21 cellular contexts compared by ENCODE assay signal in genomic region chr3:29092348-29092747, GRCh38.
DNase-seq lines count a peak whose midpoint lies in the region; ATAC-seq, FAIRE-seq and TF ChIP-seq lines count a peak whose summit lies in the region.
"Had no signal": no experiment of that assay in that cellular context is flagged by ENCODE, and none has a peak within 500 bp of the region (broad histone marks: within the 10 kb centered on the region; RNA-seq: fewer than 3 reads in every experiment).

No MANE protein-coding gene starts in this region.

- no peaks in the 10 kb centered on the region for H3K27me3 ChIP-seq in OCI-LY1 (ENCODE audit: insufficient read depth, low read length)
- no peaks in the 10 kb centered on the region for H3K27me3 ChIP-seq in endothelial cell of umbilical vein (ENCODE audit: control insufficient read depth in 2 of 2, insufficient read depth in 2 of 2, low read length in 2 of 2)
- H3K27me3 ChIP-seq in lower lobe of right lung (ENCODE audit: low read depth) = no peaks in the 10 kb centered on the region
- no peaks in the 10 kb centered on the region for H3K27me3 ChIP-seq in pancreas
- no peaks in the 10 kb centered on the region for H3K27me3 ChIP-seq in right cardiac atrium (ENCODE audit: control insufficient read depth, insufficient read depth)

- 36% methylated on average over 3 of the region's 3 CpGs for WGBS in A549 (ENCODE audit: missing lambda C conversion rate)
- WGBS in pancreas, 2 donors = 38 to 59% methylated on average over 3 of the region's 3 CpGs
- WGBS in right cardiac atrium = 59% methylated on average over 3 of the region's 3 CpGs

- no peak for ATAC-seq in A549
- peak; percentile 74 to 77 for ATAC-seq in lower lobe of right lung
- ATAC-seq in pancreas = no peak
- ATAC-seq in right cardiac atrium = no peak
- ATAC-seq in HG03571 (IDR thresholded peaks at IDR 0.05; ENCODE audit: unreplicated experiment) = no peak
- ATAC-seq: HCT116 had no signal

- no peak for TF ChIP-seq POLR2A in A549 (IDR thresholded peaks at IDR 0.05; ENCODE audit: low read length)
- TF ChIP-seq POLR2A in endothelial cell of umbilical vein (IDR thresholded peaks at IDR 0.05; ENCODE audit: low read depth, low read length) = no peak

- H3K4me2 ChIP-seq in A549 (no peak overlapping the region), OCI-LY1 (ENCODE audit: low read length) (no peak overlapping the region), endothelial cell of umbilical vein (ENCODE audit: insufficient read depth, low read length) (no peak overlapping the region)

- POLR2A ChIA-PET in A549 (lab: Yijun Ruan, JAX) (no interaction called here), endothelial cell of umbilical vein (lab: Charles Lee) (no interaction called here)

- intact Hi-C loops in endothelial cell of umbilical vein (cut with micrococcal nuclease) = loop anchor here (5.0 kb wide), 1 partner anchor 35 kb away; no protein-coding TSS in a partner anchor
- intact Hi-C loops in lower lobe of right lung (cut with DNase I) = no loop called here
- intact Hi-C loops in pancreas (cut with DNase I) = no loop called here
- intact Hi-C loops in right cardiac atrium (cut with DNase I) = no loop called here

- FAIRE-seq in A549 (lab: Jason Lieb, UNC) (no peak), endothelial cell of umbilical vein (lab: Jason Lieb, UNC) (no peak), pancreas (lab: Jason Lieb, UNC) (no peak)
- FAIRE-seq: A204.1, D721Med, GM12892, GM18507 had no signal

- H3K36me3 ChIP-seq in OCI-LY1 (ENCODE audit: insufficient read depth, low read length) = no peaks in the 10 kb centered on the region
- H3K36me3 ChIP-seq in endothelial cell of umbilical vein (ENCODE audit: control insufficient read depth in 2 of 2, extremely low read depth in 1 of 2, insufficient read depth in 2 of 2, low read length in 2 of 2) = no peaks in the 10 kb centered on the region
- H3K36me3 ChIP-seq in lower lobe of right lung = no peaks in the 10 kb centered on the region
- H3K36me3 ChIP-seq in pancreas = no peaks in the 10 kb centered on the region

- CTCF ChIA-PET in A549 (lab: Yijun Ruan, JAX) (no interaction called here), endothelial cell of umbilical vein (lab: Charles Lee) (no interaction called here)

- no peak overlapping the region for H3K9ac ChIP-seq in OCI-LY1 (ENCODE audit: low read length)
- no peak overlapping the region for H3K9ac ChIP-seq in endothelial cell of umbilical vein (replicated peaks; ENCODE audit: extremely low read depth, insufficient read depth, low read length)

- dilution Hi-C loops in endothelial cell of umbilical vein (cut with MboI; ENCODE audit: extremely low pct_ligation_motif_present, low sequenced_read_pairs) = no loop called here

- no peak overlapping the region for H3K4me3 ChIP-seq in A549
- H3K4me3 ChIP-seq in OCI-LY1 (ENCODE audit: low read depth, low read length, poor library complexity, severe bottlenecking) = no peak overlapping the region
- no peak overlapping the region for H3K4me3 ChIP-seq in endothelial cell of umbilical vein (replicated peaks in 1 of 3; ENCODE audit: insufficient read depth in 1 of 3, low read depth in 1 of 3, low read length in 3 of 3)
- H3K4me3 ChIP-seq in lower lobe of right lung = no peak overlapping the region
- no peak overlapping the region for H3K4me3 ChIP-seq in pancreas
- H3K4me3 ChIP-seq in right cardiac atrium (ENCODE audit: low read length) = no peak overlapping the region

- H3K9me3 ChIP-seq in A549 (no peaks in the 10 kb centered on the region), OCI-LY1 (ENCODE audit: low read length) (no peaks in the 10 kb centered on the region), endothelial cell of umbilical vein (replicated peaks; ENCODE audit: control insufficient read depth, insufficient read depth, low read length) (no peaks in the 10 kb centered on the region), lower lobe of right lung (peaks cover 7% of the 10 kb centered on the region), pancreas (no peaks in the 10 kb centered on the region), right cardiac atrium (ENCODE audit: control insufficient read depth, low read length) (no peaks in the 10 kb centered on the region)
- H3K9me3 ChIP-seq: Caco-2 had no signal

- BruUV-seq in endothelial cell of umbilical vein (replicated peaks; lab: Mats Ljungman, UMichigan) = no TSS peak

- no peaks in the 10 kb centered on the region for H3K4me1 ChIP-seq in A549
- H3K4me1 ChIP-seq in OCI-LY1 (ENCODE audit: insufficient read depth, low read length, severe bottlenecking) = peaks cover 16% of the 10 kb centered on the region
- H3K4me1 ChIP-seq in endothelial cell of umbilical vein (ENCODE audit: control insufficient read depth, extremely low read depth, insufficient read depth, low read length) = peaks cover 16% of the 10 kb centered on the region
- no peaks in the 10 kb centered on the region for H3K4me1 ChIP-seq in lower lobe of right lung
- no peaks in the 10 kb centered on the region for H3K4me1 ChIP-seq in pancreas
- H3K4me1 ChIP-seq in right cardiac atrium (ENCODE audit: control insufficient read depth, insufficient read depth, low read length) = no peaks in the 10 kb centered on the region
- H3K4me1 ChIP-seq: Caco-2 had no signal

- H3K9me2 ChIP-seq in OCI-LY1 (ENCODE audit: low read depth, low read length) = no peaks in the 10 kb centered on the region

- no peaks in the 10 kb centered on the region for H3K9me1 ChIP-seq in endothelial cell of umbilical vein (replicated peaks; ENCODE audit: control insufficient read depth, extremely low read depth, insufficient read depth, low read length)

- H3F3A ChIP-seq in OCI-LY1 (ENCODE audit: insufficient read depth, low read length) = no peaks in the 10 kb centered on the region

- H2AFZ ChIP-seq in OCI-LY1 (ENCODE audit: low read length) (peak overlapping the region; percentile 95), endothelial cell of umbilical vein (ENCODE audit: low read depth, low read length) (no peak overlapping the region)

- no peak for TF ChIP-seq EP300 in A549 (IDR thresholded peaks at IDR 0.05)

- no peak for TF ChIP-seq RAD21 in A549 (conservative IDR thresholded peaks at IDR 0.05 in 1 of 2, IDR thresholded peaks at IDR 0.05 in 1 of 2)

- no peak for DNase-seq in A549 (ENCODE audit: low read depth in 1 of 2, low spot score in 1 of 2)
- no peak for DNase-seq in endothelial cell of umbilical vein (ENCODE audit: low read depth, low spot score)
- DNase-seq in lower lobe of right lung = no peak
- DNase-seq in pancreas = no peak
- DNase-seq in right cardiac atrium = no peak
- DNase-seq: AML-193; Caco-2; CD4-positive, alpha-beta T cell; DMS79; GDM1; GOT3; H7; HFFc6 had no signal

- TF ChIP-seq CTCF in A549 (IDR thresholded peaks at IDR 0.05) = no peak
- TF ChIP-seq CTCF in OCI-LY1 (IDR thresholded peaks at IDR 0.05; ENCODE audit: low read length) = no peak
- no peak for TF ChIP-seq CTCF in endothelial cell of umbilical vein (IDR thresholded peaks at IDR 0.05; ENCODE audit: extremely low read depth in 1 of 2, insufficient read depth in 1 of 2, low read depth in 1 of 2, low read length in 2 of 2)
- TF ChIP-seq CTCF in lower lobe of right lung (IDR thresholded peaks at IDR 0.05) = no peak
- no peak for TF ChIP-seq CTCF in pancreas (IDR thresholded peaks at IDR 0.05)

- H3K27ac ChIP-seq in A549 (no peak overlapping the region), OCI-LY1 (ENCODE audit: low read depth, low read length, poor library complexity, severe bottlenecking) (peak overlapping the region; percentile 37), endothelial cell of umbilical vein (ENCODE audit: insufficient read depth, low read depth, low read length) (peak overlapping the region; percentile 49), lower lobe of right lung (no peak overlapping the region), pancreas (no peak overlapping the region), right cardiac atrium (ENCODE audit: low read length) (no peak overlapping the region)
- H3K27ac ChIP-seq: C4-2B had no signal

- H3K79me2 ChIP-seq in OCI-LY1 (ENCODE audit: insufficient read depth, low read length) (no peaks in the 10 kb centered on the region), endothelial cell of umbilical vein (ENCODE audit: control insufficient read depth, insufficient read depth, low read length) (no peaks in the 10 kb centered on the region)

- H4K20me1 ChIP-seq in OCI-LY1 (ENCODE audit: insufficient read depth, low read length) (no peaks in the 10 kb centered on the region), endothelial cell of umbilical vein (replicated peaks; ENCODE audit: control insufficient read depth, extremely low read depth, insufficient read depth, low read length) (no peaks in the 10 kb centered on the region)

TF ChIP-seq in A549, 52 proteins besides CTCF, POLR2A, EP300 and RAD21:
- TF ChIP-seq HDAC2 (IDR thresholded peaks at IDR 0.05) = no peak
- TF ChIP-seq KDM5A (IDR thresholded peaks at IDR 0.05) = no peak
- no peak for TF ChIP-seq HOXB13 (CRISPR knock-in tag; IDR thresholded peaks at IDR 0.05; ENCODE audit: low read depth)
- peak; percentile 13 for TF ChIP-seq MAFK (IDR thresholded peaks at IDR 0.05; ENCODE audit: partially characterized antibody)
- no peak for TF ChIP-seq ZC3H11A (IDR thresholded peaks at IDR 0.05)
- TF ChIP-seq NFE2L2 (conservative IDR thresholded peaks at IDR 0.05; ENCODE audit: low read length) = no peak
- TF ChIP-seq ZNF302 (CRISPR knock-in tag; IDR thresholded peaks at IDR 0.05) = no peak
TF ChIP-seq in A549: peak in this region for 1.

TF ChIP-seq in endothelial cell of umbilical vein, 7 proteins besides CTCF, POLR2A, EP300 and RAD21:
- TF ChIP-seq GATA2 (IDR thresholded peaks at IDR 0.05; ENCODE audit: insufficient read depth, insufficient read length, low read depth, low read length) (no peak), POLR2AphosphoS5 (IDR thresholded peaks at IDR 0.05; ENCODE audit: insufficient read depth, low read depth, low read length) (no peak), JUN (IDR thresholded peaks at IDR 0.05; ENCODE audit: borderline replicate concordance, insufficient read depth, insufficient read length, low read depth) (no peak), FOS (IDR thresholded peaks at IDR 0.05; ENCODE audit: borderline replicate concordance, insufficient read depth, low read length) (no peak), MAX (IDR thresholded peaks at IDR 0.05; ENCODE audit: insufficient read depth, insufficient read length) (no peak), MYC (IDR thresholded peaks at IDR 0.05; ENCODE audit: low read depth, low read length) (no peak), EZH2 (IDR thresholded peaks at IDR 0.05; ENCODE audit: borderline replicate concordance, low read depth, low read length, severe bottlenecking) (no peak)

Comparison
In these comparisons a context has a peak if more than half of its experiments do, and no peak if none do; other contexts are left out.
1. ATAC-seq: peak in lower lobe of right lung (2 of 2); none in A549 (0 of 2), pancreas (0 of 4), right cardiac atrium (0 of 2) and HG03571 (single experiment).
2. H3K27ac ChIP-seq: peak in OCI-LY1 (single experiment) and endothelial cell of umbilical vein (single experiment); none in A549 (0 of 2), lower lobe of right lung (single experiment), pancreas (0 of 4) and right cardiac atrium (single experiment).